In the genomic region with DNA sequence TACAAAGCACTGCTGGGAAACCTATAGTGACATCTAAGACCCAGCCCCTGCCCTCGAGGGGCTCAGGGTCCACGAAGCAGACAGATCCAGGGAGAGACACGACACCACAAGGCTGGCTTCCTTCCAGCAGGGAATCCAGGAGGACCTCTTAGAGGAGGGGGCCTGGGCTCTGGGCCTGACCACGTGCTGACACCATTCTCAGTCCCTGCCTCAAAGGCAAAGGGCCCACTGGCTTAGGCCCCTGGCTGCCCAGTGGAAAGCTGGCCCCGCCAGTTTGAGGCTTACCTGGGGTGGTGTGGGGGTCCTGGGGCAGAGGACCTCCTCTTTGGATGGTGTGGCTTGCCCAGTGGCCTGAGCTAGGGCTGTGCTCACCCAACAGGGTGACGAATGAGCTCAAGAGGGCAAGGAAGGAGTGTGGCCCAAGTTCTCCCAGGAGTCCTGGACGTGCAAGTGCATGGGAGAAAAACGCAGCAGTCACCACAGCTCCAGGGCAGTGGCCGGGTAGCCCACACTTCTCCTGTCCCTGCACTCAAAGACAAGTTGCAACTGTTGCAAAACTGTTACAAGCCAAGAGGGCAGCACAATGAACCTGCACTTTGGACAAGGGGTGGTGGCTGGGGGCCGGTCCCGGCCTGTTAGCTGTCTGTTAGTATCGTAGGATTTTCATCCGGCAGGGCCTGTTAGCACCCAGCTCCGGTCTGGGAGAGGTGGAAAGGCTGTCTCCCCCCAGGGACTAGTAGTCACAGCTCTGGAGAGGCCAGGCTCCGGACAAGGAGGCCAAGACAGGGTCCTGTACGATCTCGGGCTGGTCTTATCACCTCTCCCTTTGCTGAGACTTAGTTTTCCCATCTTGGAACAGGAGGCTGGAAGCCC, we compare ENCODE assay signal across 1 cellular context.
TF ChIP-seq lines count a peak whose summit lies in the region.

No MANE protein-coding gene starts in this region.

TF ChIP-seq in HepG2, 621 proteins besides CTCF, POLR2A, EP300 and RAD21 (continued from another document and continues in another):
- TF ChIP-seq, protein P1, sequence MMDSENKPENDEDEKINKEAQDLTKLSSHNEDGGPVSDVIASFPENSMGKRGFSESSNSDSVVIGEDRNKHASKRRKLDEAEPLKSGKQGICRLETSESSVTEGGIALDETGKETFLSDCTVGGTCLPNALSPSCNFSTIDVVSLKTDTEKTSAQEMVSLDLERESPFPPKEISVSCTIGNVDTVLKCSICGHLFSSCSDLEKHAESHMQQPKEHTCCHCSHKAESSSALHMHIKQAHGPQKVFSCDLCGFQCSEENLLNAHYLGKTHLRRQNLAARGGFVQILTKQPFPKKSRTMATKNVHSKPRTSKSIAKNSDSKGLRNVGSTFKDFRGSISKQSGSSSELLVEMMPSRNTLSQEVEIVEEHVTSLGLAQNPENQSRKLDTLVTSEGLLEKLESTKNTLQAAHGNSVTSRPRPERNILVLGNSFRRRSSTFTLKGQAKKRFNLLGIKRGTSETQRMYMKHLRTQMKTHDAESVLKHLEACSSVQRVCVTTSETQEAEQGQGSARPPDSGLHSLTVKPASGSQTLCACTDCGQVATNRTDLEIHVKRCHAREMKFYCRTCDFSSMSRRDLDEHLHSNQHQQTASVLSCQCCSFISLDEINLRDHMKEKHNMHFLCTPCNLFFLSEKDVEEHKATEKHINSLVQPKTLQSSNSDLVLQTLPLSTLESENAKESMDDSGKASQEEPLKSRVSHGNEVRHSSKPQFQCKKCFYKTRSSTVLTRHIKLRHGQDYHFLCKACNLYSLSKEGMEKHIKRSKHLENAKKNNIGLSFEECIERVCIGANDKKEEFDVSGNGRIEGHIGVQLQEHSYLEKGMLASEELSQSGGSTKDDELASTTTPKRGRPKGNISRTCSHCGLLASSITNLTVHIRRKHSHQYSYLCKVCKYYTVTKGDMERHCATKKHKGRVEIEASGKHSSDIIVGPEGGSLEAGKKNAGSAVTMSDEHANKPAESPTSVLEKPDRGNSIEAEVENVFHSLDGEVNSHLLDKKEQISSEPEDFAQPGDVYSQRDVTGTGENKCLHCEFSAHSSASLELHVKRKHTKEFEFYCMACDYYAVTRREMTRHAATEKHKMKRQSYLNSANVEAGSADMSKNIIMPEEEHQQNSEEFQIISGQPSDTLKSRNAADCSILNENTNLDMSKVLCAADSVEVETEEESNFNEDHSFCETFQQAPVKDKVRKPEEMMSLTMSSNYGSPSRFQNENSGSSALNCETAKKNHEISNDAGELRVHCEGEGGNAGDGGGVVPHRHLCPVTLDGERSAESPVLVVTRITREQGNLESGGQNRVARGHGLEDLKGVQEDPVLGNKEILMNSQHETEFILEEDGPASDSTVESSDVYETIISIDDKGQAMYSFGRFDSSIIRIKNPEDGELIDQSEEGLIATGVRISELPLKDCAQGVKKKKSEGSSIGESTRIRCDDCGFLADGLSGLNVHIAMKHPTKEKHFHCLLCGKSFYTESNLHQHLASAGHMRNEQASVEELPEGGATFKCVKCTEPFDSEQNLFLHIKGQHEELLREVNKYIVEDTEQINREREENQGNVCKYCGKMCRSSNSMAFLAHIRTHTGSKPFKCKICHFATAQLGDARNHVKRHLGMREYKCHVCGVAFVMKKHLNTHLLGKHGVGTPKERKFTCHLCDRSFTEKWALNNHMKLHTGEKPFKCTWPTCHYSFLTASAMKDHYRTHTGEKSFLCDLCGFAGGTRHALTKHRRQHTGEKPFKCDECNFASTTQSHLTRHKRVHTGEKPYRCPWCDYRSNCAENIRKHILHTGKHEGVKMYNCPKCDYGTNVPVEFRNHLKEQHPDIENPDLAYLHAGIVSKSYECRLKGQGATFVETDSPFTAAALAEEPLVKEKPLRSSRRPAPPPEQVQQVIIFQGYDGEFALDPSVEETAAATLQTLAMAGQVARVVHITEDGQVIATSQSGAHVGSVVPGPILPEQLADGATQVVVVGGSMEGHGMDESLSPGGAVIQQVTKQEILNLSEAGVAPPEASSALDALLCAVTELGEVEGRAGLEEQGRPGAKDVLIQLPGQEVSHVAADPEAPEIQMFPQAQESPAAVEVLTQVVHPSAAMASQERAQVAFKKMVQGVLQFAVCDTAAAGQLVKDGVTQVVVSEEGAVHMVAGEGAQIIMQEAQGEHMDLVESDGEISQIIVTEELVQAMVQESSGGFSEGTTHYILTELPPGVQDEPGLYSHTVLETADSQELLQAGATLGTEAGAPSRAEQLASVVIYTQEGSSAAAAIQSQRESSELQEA (CRISPR knock-in tag; IDR thresholded peaks at IDR 0.05; ENCODE audit: not compliant biosample characterization) = no peak
- TF ChIP-seq RELA (CRISPR knock-in tag; IDR thresholded peaks at IDR 0.05) (no peak), TBP (CRISPR knock-in tag; IDR thresholded peaks at IDR 0.05) (no peak), NFE2L2 (IDR thresholded peaks at IDR 0.05; ENCODE audit: low read length) (no peak), SOX13 (IDR thresholded peaks at IDR 0.05) (peak; percentile 62; the same call in 1 of the 2 replicates), SOX13 (CRISPR knock-in tag; conservative IDR thresholded peaks at IDR 0.05 in 1 of 2, IDR thresholded peaks at IDR 0.05 in 1 of 2) (peak in 1 of 2 experiments; percentile 88; a peak in 2 of 4 replicates), TRIM24 (CRISPR knock-in tag; IDR thresholded peaks at IDR 0.05) (no peak), FOXO1 (CRISPR knock-in tag; IDR thresholded peaks at IDR 0.05) (peak; percentile 51), GFI1 (CRISPR knock-in tag; IDR thresholded peaks at IDR 0.05; ENCODE audit: borderline replicate concordance) (peak; percentile 67; the same call in 1 of the 2 replicates), NCOA2 (CRISPR knock-in tag; IDR thresholded peaks at IDR 0.05) (peak; percentile 66; the same call in 1 of the 2 replicates), MATR3 (CRISPR knock-in tag; IDR thresholded peaks at IDR 0.05) (no peak), ZNF160 (CRISPR knock-in tag; IDR thresholded peaks at IDR 0.05) (no peak; the same call in 1 of the 2 replicates), TAF1 (CRISPR knock-in tag; IDR thresholded peaks at IDR 0.05) (peak; percentile 84), AGO1 (IDR thresholded peaks at IDR 0.05; ENCODE audit: low read depth, low read length, poor library complexity, severe bottlenecking) (no peak), RCOR2 (CRISPR knock-in tag; IDR thresholded peaks at IDR 0.05) (no peak), ZNF570 (CRISPR knock-in tag; IDR thresholded peaks at IDR 0.05; ENCODE audit: borderline replicate concordance) (0 out of 2 replicates have a peak, but pooled peaks have one; percentile 46), MED1 (CRISPR knock-in tag; IDR thresholded peaks at IDR 0.05) (peak; percentile 90; the same call in 1 of the 2 replicates), PRPF4 (IDR thresholded peaks at IDR 0.05; ENCODE audit: low read depth, low read length, poor library complexity, severe bottlenecking) (peak; percentile 3), MEIS2 (CRISPR knock-in tag; IDR thresholded peaks at IDR 0.05) (peak; percentile 70; the same call in 1 of the 2 replicates), FOXP1 (IDR thresholded peaks at IDR 0.05) (no peak), FOXP1 (CRISPR knock-in tag; IDR thresholded peaks at IDR 0.05) (peak; percentile 50; the same call in 1 of the 2 replicates), ZNF124 (CRISPR knock-in tag; IDR thresholded peaks at IDR 0.05) (peak; percentile 36; the same call in 1 of the 2 replicates), ZNF780A (CRISPR knock-in tag; IDR thresholded peaks at IDR 0.05) (no peak), ZNF557 (CRISPR knock-in tag; IDR thresholded peaks at IDR 0.05) (no peak), ZNF614 (CRISPR knock-in tag; IDR thresholded peaks at IDR 0.05; ENCODE audit: borderline replicate concordance) (peak; percentile 85), SRY (CRISPR knock-in tag; IDR thresholded peaks at IDR 0.05) (no peak), PHF8 (CRISPR knock-in tag; IDR thresholded peaks at IDR 0.05) (peak; percentile 70), NR2F6 (IDR thresholded peaks at IDR 0.05) (peak; percentile 74), NR2F6 (CRISPR knock-in tag; IDR thresholded peaks at IDR 0.05) (peak; percentile 89)
- TF ChIP-seq, protein P2, sequence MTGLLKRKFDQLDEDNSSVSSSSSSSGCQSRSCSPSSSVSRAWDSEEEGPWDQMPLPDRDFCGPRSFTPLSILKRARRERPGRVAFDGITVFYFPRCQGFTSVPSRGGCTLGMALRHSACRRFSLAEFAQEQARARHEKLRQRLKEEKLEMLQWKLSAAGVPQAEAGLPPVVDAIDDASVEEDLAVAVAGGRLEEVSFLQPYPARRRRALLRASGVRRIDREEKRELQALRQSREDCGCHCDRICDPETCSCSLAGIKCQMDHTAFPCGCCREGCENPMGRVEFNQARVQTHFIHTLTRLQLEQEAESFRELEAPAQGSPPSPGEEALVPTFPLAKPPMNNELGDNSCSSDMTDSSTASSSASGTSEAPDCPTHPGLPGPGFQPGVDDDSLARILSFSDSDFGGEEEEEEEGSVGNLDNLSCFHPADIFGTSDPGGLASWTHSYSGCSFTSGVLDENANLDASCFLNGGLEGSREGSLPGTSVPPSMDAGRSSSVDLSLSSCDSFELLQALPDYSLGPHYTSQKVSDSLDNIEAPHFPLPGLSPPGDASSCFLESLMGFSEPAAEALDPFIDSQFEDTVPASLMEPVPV (CRISPR knock-in tag; IDR thresholded peaks at IDR 0.05) = no peak
- TF ChIP-seq, protein P3, sequence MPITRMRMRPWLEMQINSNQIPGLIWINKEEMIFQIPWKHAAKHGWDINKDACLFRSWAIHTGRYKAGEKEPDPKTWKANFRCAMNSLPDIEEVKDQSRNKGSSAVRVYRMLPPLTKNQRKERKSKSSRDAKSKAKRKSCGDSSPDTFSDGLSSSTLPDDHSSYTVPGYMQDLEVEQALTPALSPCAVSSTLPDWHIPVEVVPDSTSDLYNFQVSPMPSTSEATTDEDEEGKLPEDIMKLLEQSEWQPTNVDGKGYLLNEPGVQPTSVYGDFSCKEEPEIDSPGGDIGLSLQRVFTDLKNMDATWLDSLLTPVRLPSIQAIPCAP (CRISPR knock-in tag; IDR thresholded peaks at IDR 0.05; ENCODE audit: low read depth) = no peak
- TF ChIP-seq, protein P4, sequence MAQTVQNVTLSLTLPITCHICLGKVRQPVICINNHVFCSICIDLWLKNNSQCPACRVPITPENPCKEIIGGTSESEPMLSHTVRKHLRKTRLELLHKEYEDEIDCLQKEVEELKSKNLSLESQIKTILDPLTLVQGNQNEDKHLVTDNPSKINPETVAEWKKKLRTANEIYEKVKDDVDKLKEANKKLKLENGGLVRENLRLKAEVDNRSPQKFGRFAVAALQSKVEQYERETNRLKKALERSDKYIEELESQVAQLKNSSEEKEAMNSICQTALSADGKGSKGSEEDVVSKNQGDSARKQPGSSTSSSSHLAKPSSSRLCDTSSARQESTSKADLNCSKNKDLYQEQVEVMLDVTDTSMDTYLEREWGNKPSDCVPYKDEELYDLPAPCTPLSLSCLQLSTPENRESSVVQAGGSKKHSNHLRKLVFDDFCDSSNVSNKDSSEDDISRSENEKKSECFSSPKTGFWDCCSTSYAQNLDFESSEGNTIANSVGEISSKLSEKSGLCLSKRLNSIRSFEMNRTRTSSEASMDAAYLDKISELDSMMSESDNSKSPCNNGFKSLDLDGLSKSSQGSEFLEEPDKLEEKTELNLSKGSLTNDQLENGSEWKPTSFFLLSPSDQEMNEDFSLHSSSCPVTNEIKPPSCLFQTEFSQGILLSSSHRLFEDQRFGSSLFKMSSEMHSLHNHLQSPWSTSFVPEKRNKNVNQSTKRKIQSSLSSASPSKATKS (CRISPR knock-in tag; IDR thresholded peaks at IDR 0.05) = no peak
- TF ChIP-seq, protein P5, sequence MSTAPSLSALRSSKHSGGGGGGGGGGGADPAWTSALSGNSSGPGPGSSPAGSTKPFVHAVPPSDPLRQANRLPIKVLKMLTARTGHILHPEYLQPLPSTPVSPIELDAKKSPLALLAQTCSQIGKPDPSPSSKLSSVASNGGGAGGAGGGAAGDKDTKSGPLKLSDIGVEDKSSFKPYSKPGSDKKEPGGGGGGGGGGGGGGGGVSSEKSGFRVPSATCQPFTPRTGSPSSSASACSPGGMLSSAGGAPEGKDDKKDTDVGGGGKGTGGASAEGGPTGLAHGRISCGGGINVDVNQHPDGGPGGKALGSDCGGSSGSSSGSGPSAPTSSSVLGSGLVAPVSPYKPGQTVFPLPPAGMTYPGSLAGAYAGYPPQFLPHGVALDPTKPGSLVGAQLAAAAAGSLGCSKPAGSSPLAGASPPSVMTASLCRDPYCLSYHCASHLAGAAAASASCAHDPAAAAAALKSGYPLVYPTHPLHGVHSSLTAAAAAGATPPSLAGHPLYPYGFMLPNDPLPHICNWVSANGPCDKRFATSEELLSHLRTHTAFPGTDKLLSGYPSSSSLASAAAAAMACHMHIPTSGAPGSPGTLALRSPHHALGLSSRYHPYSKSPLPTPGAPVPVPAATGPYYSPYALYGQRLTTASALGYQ (CRISPR knock-in tag; IDR thresholded peaks at IDR 0.05) = no peak; the same call in 1 of the 2 replicates
- TF ChIP-seq, protein P6, sequence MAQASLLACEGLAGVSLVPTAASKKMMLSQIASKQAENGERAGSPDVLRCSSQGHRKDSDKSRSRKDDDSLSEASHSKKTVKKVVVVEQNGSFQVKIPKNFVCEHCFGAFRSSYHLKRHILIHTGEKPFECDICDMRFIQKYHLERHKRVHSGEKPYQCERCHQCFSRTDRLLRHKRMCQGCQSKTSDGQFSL (CRISPR knock-in tag; IDR thresholded peaks at IDR 0.05) = no peak
- TF ChIP-seq, protein P7, sequence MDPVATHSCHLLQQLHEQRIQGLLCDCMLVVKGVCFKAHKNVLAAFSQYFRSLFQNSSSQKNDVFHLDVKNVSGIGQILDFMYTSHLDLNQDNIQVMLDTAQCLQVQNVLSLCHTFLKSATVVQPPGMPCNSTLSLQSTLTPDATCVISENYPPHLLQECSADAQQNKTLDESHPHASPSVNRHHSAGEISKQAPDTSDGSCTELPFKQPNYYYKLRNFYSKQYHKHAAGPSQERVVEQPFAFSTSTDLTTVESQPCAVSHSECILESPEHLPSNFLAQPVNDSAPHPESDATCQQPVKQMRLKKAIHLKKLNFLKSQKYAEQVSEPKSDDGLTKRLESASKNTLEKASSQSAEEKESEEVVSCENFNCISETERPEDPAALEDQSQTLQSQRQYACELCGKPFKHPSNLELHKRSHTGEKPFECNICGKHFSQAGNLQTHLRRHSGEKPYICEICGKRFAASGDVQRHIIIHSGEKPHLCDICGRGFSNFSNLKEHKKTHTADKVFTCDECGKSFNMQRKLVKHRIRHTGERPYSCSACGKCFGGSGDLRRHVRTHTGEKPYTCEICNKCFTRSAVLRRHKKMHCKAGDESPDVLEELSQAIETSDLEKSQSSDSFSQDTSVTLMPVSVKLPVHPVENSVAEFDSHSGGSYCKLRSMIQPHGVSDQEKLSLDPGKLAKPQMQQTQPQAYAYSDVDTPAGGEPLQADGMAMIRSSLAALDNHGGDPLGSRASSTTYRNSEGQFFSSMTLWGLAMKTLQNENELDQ (CRISPR knock-in tag; IDR thresholded peaks at IDR 0.05; ENCODE audit: borderline replicate concordance) = no peak
- TF ChIP-seq, protein P8, sequence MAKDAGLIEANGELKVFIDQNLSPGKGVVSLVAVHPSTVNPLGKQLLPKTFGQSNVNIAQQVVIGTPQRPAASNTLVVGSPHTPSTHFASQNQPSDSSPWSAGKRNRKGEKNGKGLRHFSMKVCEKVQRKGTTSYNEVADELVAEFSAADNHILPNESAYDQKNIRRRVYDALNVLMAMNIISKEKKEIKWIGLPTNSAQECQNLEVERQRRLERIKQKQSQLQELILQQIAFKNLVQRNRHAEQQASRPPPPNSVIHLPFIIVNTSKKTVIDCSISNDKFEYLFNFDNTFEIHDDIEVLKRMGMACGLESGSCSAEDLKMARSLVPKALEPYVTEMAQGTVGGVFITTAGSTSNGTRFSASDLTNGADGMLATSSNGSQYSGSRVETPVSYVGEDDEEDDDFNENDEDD (CRISPR knock-in tag; IDR thresholded peaks at IDR 0.05; ENCODE audit: borderline replicate concordance) = 0 out of 2 replicates have a peak, but pooled peaks have one; percentile 50
